ENCODE assay signal across 1 cellular context in genomic region chr19:14571695-14572490, GRCh38.
A peak's percentile ranks its signal among the peaks of the same experiment; 100 is the strongest.
TF ChIP-seq lines count a peak whose summit lies in the region.

NDUFB7 (minus strand) TSS chr19:14572066; CDS start chr19:14572000, 66 bp downstream.

TF ChIP-seq in K562, 482 proteins besides CTCF, POLR2A, EP300 and RAD21 (continued from another document and continues in another):
- TF ChIP-seq SREBF1 (IDR thresholded peaks at IDR 0.05; ENCODE audit: borderline replicate concordance, low read depth, low read length) = 0 out of 2 replicates have a peak, but pooled peaks have one; percentile 57
- no peak for TF ChIP-seq ZNF408 (CRISPR knock-in tag; IDR thresholded peaks at IDR 0.05; ENCODE audit: low read depth)
- no peak for TF ChIP-seq TAF9B (IDR thresholded peaks at IDR 0.05; ENCODE audit: partially characterized antibody)
- TF ChIP-seq ZNF644 (tag; IDR thresholded peaks at IDR 0.05; ENCODE audit: low read depth) = 0 out of 2 replicates have a peak, but pooled peaks have one; percentile 16
- peak; percentile 64; the same call in 1 of the 2 replicates for TF ChIP-seq MYC (IDR thresholded peaks at IDR 0.05; ENCODE audit: low read depth, low read length)
- TF ChIP-seq MYC (CRISPR knock-in tag; IDR thresholded peaks at IDR 0.05; ENCODE audit: borderline replicate concordance, low read depth) = 0 out of 2 replicates have a peak, but pooled peaks have one; percentile 19
- TF ChIP-seq SETDB1 (IDR thresholded peaks at IDR 0.05; ENCODE audit: low read length) = no peak
- no peak for TF ChIP-seq NFATC3 (IDR thresholded peaks at IDR 0.05)
- peak; percentile 72; the same call in 1 of the 2 replicates for TF ChIP-seq CBFB (CRISPR knock-in tag; IDR thresholded peaks at IDR 0.05)
- peak; percentile 88; the same call in 1 of the 2 replicates for TF ChIP-seq ZNF609 (CRISPR knock-in tag; IDR thresholded peaks at IDR 0.05; ENCODE audit: borderline replicate concordance)
- TF ChIP-seq HNRNPK (IDR thresholded peaks at IDR 0.05; ENCODE audit: low read depth, low read length, poor library complexity, severe bottlenecking) = no peak
- TF ChIP-seq HMGN3 (IDR thresholded peaks at IDR 0.05; ENCODE audit: borderline replicate concordance, extremely low read depth, insufficient read length, low read depth, low read length) = peak; percentile 66
- TF ChIP-seq, protein P1, sequence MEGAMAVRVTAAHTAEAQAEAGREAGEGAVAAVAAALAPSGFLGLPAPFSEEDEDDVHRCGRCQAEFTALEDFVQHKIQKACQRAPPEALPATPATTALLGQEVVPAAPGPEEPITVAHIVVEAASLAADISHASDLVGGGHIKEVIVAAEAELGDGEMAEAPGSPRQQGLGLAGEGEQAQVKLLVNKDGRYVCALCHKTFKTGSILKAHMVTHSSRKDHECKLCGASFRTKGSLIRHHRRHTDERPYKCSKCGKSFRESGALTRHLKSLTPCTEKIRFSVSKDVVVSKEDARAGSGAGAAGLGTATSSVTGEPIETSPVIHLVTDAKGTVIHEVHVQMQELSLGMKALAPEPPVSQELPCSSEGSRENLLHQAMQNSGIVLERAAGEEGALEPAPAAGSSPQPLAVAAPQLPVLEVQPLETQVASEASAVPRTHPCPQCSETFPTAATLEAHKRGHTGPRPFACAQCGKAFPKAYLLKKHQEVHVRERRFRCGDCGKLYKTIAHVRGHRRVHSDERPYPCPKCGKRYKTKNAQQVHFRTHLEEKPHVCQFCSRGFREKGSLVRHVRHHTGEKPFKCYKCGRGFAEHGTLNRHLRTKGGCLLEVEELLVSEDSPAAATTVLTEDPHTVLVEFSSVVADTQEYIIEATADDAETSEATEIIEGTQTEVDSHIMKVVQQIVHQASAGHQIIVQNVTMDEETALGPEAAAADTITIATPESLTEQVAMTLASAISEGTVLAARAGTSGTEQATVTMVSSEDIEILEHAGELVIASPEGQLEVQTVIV (CRISPR knock-in tag; IDR thresholded peaks at IDR 0.05; ENCODE audit: borderline replicate concordance) = no peak
- TF ChIP-seq ELK1 (CRISPR knock-in tag; IDR thresholded peaks at IDR 0.05) = no peak
- TF ChIP-seq, protein P2, sequence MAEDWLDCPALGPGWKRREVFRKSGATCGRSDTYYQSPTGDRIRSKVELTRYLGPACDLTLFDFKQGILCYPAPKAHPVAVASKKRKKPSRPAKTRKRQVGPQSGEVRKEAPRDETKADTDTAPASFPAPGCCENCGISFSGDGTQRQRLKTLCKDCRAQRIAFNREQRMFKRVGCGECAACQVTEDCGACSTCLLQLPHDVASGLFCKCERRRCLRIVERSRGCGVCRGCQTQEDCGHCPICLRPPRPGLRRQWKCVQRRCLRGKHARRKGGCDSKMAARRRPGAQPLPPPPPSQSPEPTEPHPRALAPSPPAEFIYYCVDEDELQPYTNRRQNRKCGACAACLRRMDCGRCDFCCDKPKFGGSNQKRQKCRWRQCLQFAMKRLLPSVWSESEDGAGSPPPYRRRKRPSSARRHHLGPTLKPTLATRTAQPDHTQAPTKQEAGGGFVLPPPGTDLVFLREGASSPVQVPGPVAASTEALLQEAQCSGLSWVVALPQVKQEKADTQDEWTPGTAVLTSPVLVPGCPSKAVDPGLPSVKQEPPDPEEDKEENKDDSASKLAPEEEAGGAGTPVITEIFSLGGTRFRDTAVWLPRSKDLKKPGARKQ (CRISPR knock-in tag; IDR thresholded peaks at IDR 0.05) = no peak
- TF ChIP-seq ESRRA (IDR thresholded peaks at IDR 0.05; ENCODE audit: borderline replicate concordance, low read depth) = peak; percentile 97
- TF ChIP-seq, protein P3, sequence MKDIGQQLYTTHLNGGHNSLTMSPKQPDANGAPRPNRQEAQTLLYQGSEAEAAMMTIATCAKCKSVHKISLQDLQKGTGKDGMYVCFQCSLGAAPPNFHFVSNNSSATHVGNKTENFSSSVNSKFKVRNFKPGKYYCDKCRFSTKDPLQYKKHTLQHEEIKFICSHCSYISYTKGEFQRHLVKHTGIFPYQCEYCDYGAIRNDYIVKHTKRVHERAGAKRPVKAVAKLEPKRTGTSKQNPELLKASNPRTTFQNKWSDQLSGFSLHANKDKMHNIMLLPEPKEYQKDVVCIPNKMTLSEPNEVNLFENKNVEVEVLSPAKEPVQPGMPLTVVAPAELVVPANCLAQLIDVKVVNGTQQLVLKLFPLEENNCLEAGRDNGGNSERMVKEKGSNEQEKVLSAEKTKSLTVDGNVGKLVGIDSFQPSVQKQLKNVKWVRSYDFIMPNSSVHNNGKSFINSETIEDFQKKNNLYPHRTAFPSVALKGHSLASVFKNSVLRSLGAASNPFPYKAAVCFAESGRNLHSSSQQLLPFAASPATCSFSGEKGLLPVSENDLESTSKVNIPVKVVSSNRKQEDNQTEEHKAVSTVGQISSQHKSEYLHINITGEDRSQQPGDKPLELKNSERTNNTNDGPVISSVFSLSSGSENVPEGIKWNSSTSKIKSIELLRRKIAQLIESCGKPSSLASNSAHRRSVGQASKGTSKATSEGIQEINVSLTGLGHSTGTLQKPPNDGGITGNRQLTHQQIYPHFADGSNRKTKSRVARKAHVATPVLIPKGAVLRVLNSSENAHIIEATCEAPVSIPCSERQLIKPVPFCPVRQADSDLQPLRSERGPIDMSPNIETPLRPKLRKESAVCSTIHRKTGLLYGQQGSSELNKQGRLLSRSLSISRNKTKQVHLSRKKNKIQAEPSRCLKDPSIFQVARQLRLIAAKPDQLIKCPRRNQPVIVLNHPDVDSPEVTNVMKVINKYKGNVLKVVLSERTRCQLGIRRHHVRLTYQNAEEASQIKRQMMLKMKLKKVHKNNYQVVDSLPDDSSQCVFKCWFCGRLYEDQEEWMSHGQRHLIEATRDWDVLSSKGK (CRISPR knock-in tag; IDR thresholded peaks at IDR 0.05) = no peak
- no peak for TF ChIP-seq ZNF586 (CRISPR knock-in tag; conservative IDR thresholded peaks at IDR 0.05)
- no peak for TF ChIP-seq ZEB2 (IDR thresholded peaks at IDR 0.05)
- TF ChIP-seq HMBOX1 (IDR thresholded peaks at IDR 0.05) = no peak
- TF ChIP-seq ZNF277 (CRISPR knock-in tag; IDR thresholded peaks at IDR 0.05; ENCODE audit: borderline replicate concordance) = no peak
- no peak for TF ChIP-seq ZSCAN29 (IDR thresholded peaks at IDR 0.05)
- TF ChIP-seq, protein P4, sequence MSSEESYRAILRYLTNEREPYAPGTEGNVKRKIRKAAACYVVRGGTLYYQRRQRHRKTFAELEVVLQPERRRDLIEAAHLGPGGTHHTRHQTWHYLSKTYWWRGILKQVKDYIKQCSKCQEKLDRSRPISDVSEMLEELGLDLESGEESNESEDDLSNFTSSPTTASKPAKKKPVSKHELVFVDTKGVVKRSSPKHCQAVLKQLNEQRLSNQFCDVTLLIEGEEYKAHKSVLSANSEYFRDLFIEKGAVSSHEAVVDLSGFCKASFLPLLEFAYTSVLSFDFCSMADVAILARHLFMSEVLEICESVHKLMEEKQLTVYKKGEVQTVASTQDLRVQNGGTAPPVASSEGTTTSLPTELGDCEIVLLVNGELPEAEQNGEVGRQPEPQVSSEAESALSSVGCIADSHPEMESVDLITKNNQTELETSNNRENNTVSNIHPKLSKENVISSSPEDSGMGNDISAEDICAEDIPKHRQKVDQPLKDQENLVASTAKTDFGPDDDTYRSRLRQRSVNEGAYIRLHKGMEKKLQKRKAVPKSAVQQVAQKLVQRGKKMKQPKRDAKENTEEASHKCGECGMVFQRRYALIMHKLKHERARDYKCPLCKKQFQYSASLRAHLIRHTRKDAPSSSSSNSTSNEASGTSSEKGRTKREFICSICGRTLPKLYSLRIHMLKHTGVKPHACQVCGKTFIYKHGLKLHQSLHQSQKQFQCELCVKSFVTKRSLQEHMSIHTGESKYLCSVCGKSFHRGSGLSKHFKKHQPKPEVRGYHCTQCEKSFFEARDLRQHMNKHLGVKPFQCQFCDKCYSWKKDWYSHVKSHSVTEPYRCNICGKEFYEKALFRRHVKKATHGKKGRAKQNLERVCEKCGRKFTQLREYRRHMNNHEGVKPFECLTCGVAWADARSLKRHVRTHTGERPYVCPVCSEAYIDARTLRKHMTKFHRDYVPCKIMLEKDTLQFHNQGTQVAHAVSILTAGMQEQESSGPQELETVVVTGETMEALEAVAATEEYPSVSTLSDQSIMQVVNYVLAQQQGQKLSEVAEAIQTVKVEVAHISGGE (CRISPR knock-in tag; IDR thresholded peaks at IDR 0.05) = peak in 2 of 3 experiments; percentile 57 to 94; a peak in 3 of 6 replicates
- TF ChIP-seq MTA2 (IDR thresholded peaks at IDR 0.05; ENCODE audit: low read depth) = peak; percentile 86
- peak; percentile 79; the same call in 1 of the 2 replicates for TF ChIP-seq POLR2AphosphoS5 (IDR thresholded peaks at IDR 0.05; ENCODE audit: control insufficient read depth, insufficient read depth, low read depth, low read length)
- TF ChIP-seq NBN (IDR thresholded peaks at IDR 0.05; ENCODE audit: low read depth) = peak; percentile 62; the same call in 1 of the 2 replicates
- TF ChIP-seq TCF7L2 (IDR thresholded peaks at IDR 0.05; ENCODE audit: low read depth, low read length) = no peak
- no peak for TF ChIP-seq CEBPB (tag; IDR thresholded peaks at IDR 0.05)
- TF ChIP-seq, protein P5, sequence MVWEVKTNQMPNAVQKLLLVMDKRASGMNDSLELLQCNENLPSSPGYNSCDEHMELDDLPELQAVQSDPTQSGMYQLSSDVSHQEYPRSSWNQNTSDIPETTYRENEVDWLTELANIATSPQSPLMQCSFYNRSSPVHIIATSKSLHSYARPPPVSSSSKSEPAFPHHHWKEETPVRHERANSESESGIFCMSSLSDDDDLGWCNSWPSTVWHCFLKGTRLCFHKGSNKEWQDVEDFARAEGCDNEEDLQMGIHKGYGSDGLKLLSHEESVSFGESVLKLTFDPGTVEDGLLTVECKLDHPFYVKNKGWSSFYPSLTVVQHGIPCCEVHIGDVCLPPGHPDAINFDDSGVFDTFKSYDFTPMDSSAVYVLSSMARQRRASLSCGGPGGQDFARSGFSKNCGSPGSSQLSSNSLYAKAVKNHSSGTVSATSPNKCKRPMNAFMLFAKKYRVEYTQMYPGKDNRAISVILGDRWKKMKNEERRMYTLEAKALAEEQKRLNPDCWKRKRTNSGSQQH (CRISPR knock-in tag; IDR thresholded peaks at IDR 0.05) = no peak
- TF ChIP-seq ZNF280A (IDR thresholded peaks at IDR 0.05; ENCODE audit: low read depth, partially characterized antibody) = no peak
- TF ChIP-seq WHSC1 (IDR thresholded peaks at IDR 0.05; ENCODE audit: low read length) = no peak
- peak; percentile 99 for TF ChIP-seq GABPA (tag; conservative IDR thresholded peaks at IDR 0.05; ENCODE audit: low read depth)
